Comparison of ENCODE assay signal across 8 cellular contexts in genomic region chr19:36140289-36141038, GRCh38. TPM values are rescaled to one million over a fixed set of nuclear protein-coding genes. Genes with fewer than 3 reads are reported as not detected.
DNase-seq lines count a peak whose midpoint lies in the region; ATAC-seq and TF ChIP-seq lines count a peak whose summit lies in the region.

No MANE protein-coding gene starts in this region.

- ATAC-seq in GM18861 (IDR thresholded peaks at IDR 0.05; ENCODE audit: unreplicated experiment) (peak; percentile 1), GM21529 (IDR thresholded peaks at IDR 0.05; ENCODE audit: unreplicated experiment) (no peak)

- H3K27me3 ChIP-seq in iPS DF 6.9 (ENCODE audit: control insufficient read depth, insufficient read depth, low read length), result no peaks in the 10 kb centered on the region

- H3K4me3 ChIP-seq in astrocyte of the spinal cord (ENCODE audit: low read depth, low read length) (peak overlapping the region; percentile 66), iPS DF 6.9 (ENCODE audit: low read length) (peak overlapping the region; percentile 82), skeletal muscle cell (ENCODE audit: low read depth, low read length) (peak overlapping the region; percentile 86)

- WGBS in iPS DF 6.9 (ENCODE audit: insufficient coverage, insufficient read length), result no CpG with 5 or more reads among the region's 32 CpGs

- H3K9me3 ChIP-seq in iPS DF 6.9 (ENCODE audit: control insufficient read depth, insufficient read depth, low read length), result no peaks in the 10 kb centered on the region

- peaks cover 6% of the 10 kb centered on the region for H3K36me3 ChIP-seq in iPS DF 6.9 (ENCODE audit: control insufficient read depth, insufficient read depth, low read length)

- in situ Hi-C loops in SK-MEL-5 (cut with HindIII; ENCODE audit: low pct_unique_long_range_greater_than_20kb, low sequenced_read_pairs) (no loop called here), astrocyte of the spinal cord (cut with HindIII; ENCODE audit: low sequenced_read_pairs) (no loop called here)

- H3K4me1 ChIP-seq in iPS DF 6.9 (ENCODE audit: control insufficient read depth, insufficient read depth, low read length), result no peaks in the 10 kb centered on the region

- DNase-seq in AG20443 (ENCODE audit: low spot score) (peak; percentile 46), LHCN-M2 (ENCODE audit: low read depth) (peak; percentile 19), SK-MEL-5 (ENCODE audit: low read depth, low spot score) (peak; percentile 47), astrocyte of the spinal cord (ENCODE audit: low read depth, low spot score) (peak; percentile 65), iPS DF 6.9 (ENCODE audit: low read depth, low spot score) (no peak), skeletal muscle cell (ENCODE audit: low read depth) (no peak)

- no peak overlapping the region for H3K27ac ChIP-seq in iPS DF 6.9 (ENCODE audit: low read length)

- no peak for TF ChIP-seq CTCF in astrocyte of the spinal cord (IDR thresholded peaks at IDR 0.05; ENCODE audit: low read depth, low read length)

RNA-seq across cellular contexts. Expression of gene CAPNS1, which starts 0.6 kb away (rescaled TPM):
- total RNA-seq in LHCN-M2 (2014; rRNA removed), result 479 and 506 TPM in 2 replicates
- 2,058 TPM for polyA plus RNA-seq in LHCN-M2 (2012)
- total RNA-seq in SK-MEL-5 (2014; rRNA removed; shearing (Covaris generic)), result 214 and 271 TPM in 2 replicates
- polyA plus RNA-seq in SK-MEL-5 (2015; cell fraction: cytosol; rRNA removed), result 373 and 417 TPM in 2 replicates
- polyA plus RNA-seq in SK-MEL-5 (2015; cell fraction: nucleus; rRNA removed), result 63.1 and 90.1 TPM in 2 replicates

RNA-seq across cellular contexts. Expression of gene COX7A1, which starts 11.8 kb away (rescaled TPM):
- total RNA-seq in LHCN-M2 (2014; rRNA removed), result not detected in 2 replicates
- polyA plus RNA-seq in LHCN-M2 (2012), result not detected
- total RNA-seq in SK-MEL-5 (2014; rRNA removed; shearing (Covaris generic)), result not detected in 2 replicates
- not detected in 2 replicates for polyA plus RNA-seq in SK-MEL-5 (2015; cell fraction: cytosol; rRNA removed)
- not detected in 2 replicates for polyA plus RNA-seq in SK-MEL-5 (2015; cell fraction: nucleus; rRNA removed)

RNA-seq across cellular contexts. Expression of gene TBCB, which starts 25.2 kb away (rescaled TPM):
- total RNA-seq in LHCN-M2 (2014; rRNA removed), result 295 and 302 TPM in 2 replicates
- 440 TPM for polyA plus RNA-seq in LHCN-M2 (2012)
- 181 and 190 TPM in 2 replicates for total RNA-seq in SK-MEL-5 (2014; rRNA removed; shearing (Covaris generic))
- 151 and 189 TPM in 2 replicates for polyA plus RNA-seq in SK-MEL-5 (2015; cell fraction: cytosol; rRNA removed)
- 81.4 and 91.6 TPM in 2 replicates for polyA plus RNA-seq in SK-MEL-5 (2015; cell fraction: nucleus; rRNA removed)

RNA-seq across cellular contexts. Expression of gene POLR2I, which starts 25.8 kb away (rescaled TPM):
- 56.0 and 56.1 TPM in 2 replicates for total RNA-seq in LHCN-M2 (2014; rRNA removed)
- polyA plus RNA-seq in LHCN-M2 (2012), result 169 TPM
- 62.8 and 70.4 TPM in 2 replicates for total RNA-seq in SK-MEL-5 (2014; rRNA removed; shearing (Covaris generic))
- polyA plus RNA-seq in SK-MEL-5 (2015; cell fraction: cytosol; rRNA removed), result 42.7 and 70.0 TPM in 2 replicates
- polyA plus RNA-seq in SK-MEL-5 (2015; cell fraction: nucleus; rRNA removed), result 19.0 and 19.8 TPM in 2 replicates

RNA-seq across cellular contexts. Expression of gene OVOL3, which starts 29.5 kb away (rescaled TPM):
- not detected in 2 replicates for total RNA-seq in LHCN-M2 (2014; rRNA removed)
- polyA plus RNA-seq in LHCN-M2 (2012), result not detected
- not detected in 2 replicates for total RNA-seq in SK-MEL-5 (2014; rRNA removed; shearing (Covaris generic))
- not detected in 2 replicates for polyA plus RNA-seq in SK-MEL-5 (2015; cell fraction: cytosol; rRNA removed)
- not detected in 2 replicates for polyA plus RNA-seq in SK-MEL-5 (2015; cell fraction: nucleus; rRNA removed)

Comparison
In these comparisons a context has a peak if more than half of its experiments do, and no peak if none do; other contexts are left out.
1. DNase-seq: peak in AG20443 (single experiment), LHCN-M2 (single experiment), SK-MEL-5 (single experiment) and astrocyte of the spinal cord (single experiment); none in iPS DF 6.9 (single experiment) and skeletal muscle cell (single experiment).
2. Peak in every context shown above with its lines, with median percentiles within 50 percentile points of each other: H3K4me3 ChIP-seq.